In the genomic region with DNA sequence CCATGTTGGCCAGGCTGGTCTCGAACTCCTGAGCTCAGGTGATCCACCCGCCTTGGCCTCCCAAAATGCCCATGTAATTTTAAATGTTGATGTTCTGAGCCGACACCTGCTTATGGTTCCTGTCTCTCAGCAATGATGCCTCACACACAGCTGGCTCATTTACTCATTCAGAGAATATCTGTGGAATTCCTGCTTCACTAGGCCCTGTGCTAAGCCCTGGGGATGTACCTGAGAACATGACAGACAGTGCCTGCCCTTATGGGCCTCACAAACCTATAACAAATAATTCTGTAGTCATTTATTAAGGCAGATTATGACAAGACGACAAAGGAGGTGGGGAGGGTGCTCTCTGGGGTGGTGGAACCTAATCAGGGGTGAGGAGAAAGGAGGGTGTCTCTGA, we compare ENCODE assay signal across 14 cellular contexts.
DNase-seq lines count a peak whose midpoint lies in the region; ATAC-seq, FAIRE-seq and TF ChIP-seq lines count a peak whose summit lies in the region.
"Had no signal": no experiment of that assay in that cellular context is flagged by ENCODE, and none has a peak within 500 bp of the region (broad histone marks: within the 10 kb centered on the region; RNA-seq: fewer than 3 reads in every experiment).

No MANE protein-coding gene starts in this region.

- no peaks in the 10 kb centered on the region for H3K4me1 ChIP-seq in GM23338 (ENCODE audit: insufficient read depth)
- no peaks in the 10 kb centered on the region for H3K4me1 ChIP-seq in gastroesophageal sphincter
- H3K4me1 ChIP-seq: testis had no signal

- H4K20me1 ChIP-seq in GM23338 (replicated peaks; ENCODE audit: insufficient read depth), result no peaks in the 10 kb centered on the region

- ATAC-seq in GM23338 (no peak), gastroesophageal sphincter (no peak)

- no peaks in the 10 kb centered on the region for H3K36me3 ChIP-seq in GM23338 (ENCODE audit: insufficient read depth)
- peaks cover 0 to 4% of the 10 kb centered on the region in 2 donors for H3K36me3 ChIP-seq in gastroesophageal sphincter

- TF ChIP-seq EP300 in gastroesophageal sphincter (IDR thresholded peaks at IDR 0.05), result no peak

- 82 to 92% methylated on average over 3 of the region's 4 CpGs for WGBS in gastroesophageal sphincter (ENCODE audit: low coverage in 1 of 2), 2 donors

- H3K27ac Mint-ChIP-seq in T-helper 1 cell treated with Interleukin-12 subunit alpha and Interleukin-12 subunit beta and Interleukin-4 antibody, amounts not matched to agents 30 μg/mL and 1 μg/mL, for 36 hours, result peak overlapping the region; percentile 57
- peak overlapping the region; percentile 79; the same call in 1 of the 2 replicates for H3K27ac Mint-ChIP-seq in GM23338
- H3K27ac Mint-ChIP-seq in activated CD4-positive, alpha-beta memory T cell treated with anti-CD3 and anti-CD28 coated beads, Interleukin-2, amount 10 ng/mL, durations not matched to agents 7 days and 5 days, result peak overlapping the region; percentile 58
- peak overlapping the region; percentile 94 for H3K27ac Mint-ChIP-seq in osteocyte (ENCODE audit: unreplicated experiment)

- H3K4me3 ChIP-seq in GM23338 (no peak overlapping the region), gastroesophageal sphincter (no peak overlapping the region)
- H3K4me3 ChIP-seq: testis had no signal

- POLR2A ChIA-PET in activated CD4-positive, alpha-beta memory T cell treated with anti-CD3 and anti-CD28 coated beads, Interleukin-2, amount 10 ng/mL, durations not matched to agents 7 days and 5 days (lab: Charles Lee), result interaction anchor here (0.6 to 4.0 kb wide), 4 partner anchors 9 to 59 kb away, joined by 3 to 16 read pairs (median 4); no protein-coding TSS in a partner anchor

- peaks cover 44% of the 10 kb centered on the region for H3K36me3 Mint-ChIP-seq in T-helper 1 cell treated with Interleukin-12 subunit alpha and Interleukin-12 subunit beta and Interleukin-4 antibody, amounts not matched to agents 30 μg/mL and 1 μg/mL, for 36 hours (ENCODE audit: low read depth)
- H3K36me3 Mint-ChIP-seq in GM23338 (ENCODE audit: low read depth) (no peaks in the 10 kb centered on the region), osteocyte (ENCODE audit: unreplicated experiment) (peaks cover 30% of the 10 kb centered on the region)
- H3K36me3 Mint-ChIP-seq in activated CD4-positive, alpha-beta memory T cell treated with anti-CD3 and anti-CD28 coated beads, Interleukin-2, amount 10 ng/mL, durations not matched to agents 7 days and 5 days (ENCODE audit: low read depth), result peaks cover 34% of the 10 kb centered on the region

- no peaks in the 10 kb centered on the region for H3K79me2 ChIP-seq in GM23338 (replicated peaks; ENCODE audit: insufficient read depth)

- peak overlapping the region; percentile 0 for H3K4me3 Mint-ChIP-seq in T-helper 1 cell treated with Interleukin-12 subunit alpha and Interleukin-12 subunit beta and Interleukin-4 antibody, amounts not matched to agents 30 μg/mL and 1 μg/mL, for 36 hours
- H3K4me3 Mint-ChIP-seq in GM23338 (no peak overlapping the region), osteocyte (ENCODE audit: unreplicated experiment) (no peak overlapping the region)
- no peak overlapping the region for H3K4me3 Mint-ChIP-seq in activated CD4-positive, alpha-beta memory T cell treated with anti-CD3 and anti-CD28 coated beads, Interleukin-2, amount 10 ng/mL, durations not matched to agents 7 days and 5 days

- no peak overlapping the region for H2AFZ ChIP-seq in GM23338

- no peaks in the 10 kb centered on the region for H3K9me3 ChIP-seq in gastroesophageal sphincter
- H3K9me3 ChIP-seq: testis had no signal

- TF ChIP-seq CTCF in GM23338 (conservative IDR thresholded peaks at IDR 0.05; ENCODE audit: low read depth in 2 of 2) (no peak), osteocyte (IDR thresholded peaks at IDR 0.05) (no peak), D721Med (IDR thresholded peaks at IDR 0.05; ENCODE audit: insufficient read depth, missing control alignments) (no peak), gastroesophageal sphincter (IDR thresholded peaks at IDR 0.05) (no peak)

- H3K4me2 ChIP-seq in GM23338, result no peak overlapping the region

- H3K27me3 Mint-ChIP-seq in T-helper 1 cell treated with Interleukin-12 subunit alpha and Interleukin-12 subunit beta and Interleukin-4 antibody, amounts not matched to agents 30 μg/mL and 1 μg/mL, for 36 hours (ENCODE audit: low read depth), result no peaks in the 10 kb centered on the region
- no peaks in the 10 kb centered on the region for H3K27me3 Mint-ChIP-seq in GM23338 (ENCODE audit: insufficient read depth, low read depth, poor library complexity)
- no peaks in the 10 kb centered on the region for H3K27me3 Mint-ChIP-seq in activated CD4-positive, alpha-beta memory T cell treated with anti-CD3 and anti-CD28 coated beads, Interleukin-2, amount 10 ng/mL, durations not matched to agents 7 days and 5 days
- H3K27me3 Mint-ChIP-seq in osteocyte (ENCODE audit: unreplicated experiment), result no peaks in the 10 kb centered on the region

- H3K9me2 ChIP-seq in GM23338 (ENCODE audit: insufficient read depth), result no peaks in the 10 kb centered on the region

- no peaks in the 10 kb centered on the region for H3F3A ChIP-seq in GM23338 (replicated peaks; ENCODE audit: low read depth)

- H3K4me1 Mint-ChIP-seq in T-helper 1 cell treated with Interleukin-12 subunit alpha and Interleukin-12 subunit beta and Interleukin-4 antibody, amounts not matched to agents 30 μg/mL and 1 μg/mL, for 36 hours (ENCODE audit: low read depth), result peaks cover 76% of the 10 kb centered on the region
- H3K4me1 Mint-ChIP-seq in GM23338, result peaks cover 4% of the 10 kb centered on the region; the same call in 1 of the 3 replicates
- peaks cover 92% of the 10 kb centered on the region for H3K4me1 Mint-ChIP-seq in activated CD4-positive, alpha-beta memory T cell treated with anti-CD3 and anti-CD28 coated beads, Interleukin-2, amount 10 ng/mL, durations not matched to agents 7 days and 5 days
- H3K4me1 Mint-ChIP-seq in osteocyte (ENCODE audit: unreplicated experiment), result peaks cover 79% of the 10 kb centered on the region

- no peak overlapping the region for H3K27ac ChIP-seq in GM23338 (ENCODE audit: low read depth)
- H3K27ac ChIP-seq in gastroesophageal sphincter, result no peak overlapping the region
- H3K27ac ChIP-seq: RWPE1, testis had no signal

- DNase-seq in T-helper 1 cell (no peak), GM23338 (ENCODE audit: low spot score) (no peak), osteocyte (ENCODE audit: extremely low spot score, unreplicated experiment) (no peak), D721Med (ENCODE audit: insufficient read length, low spot score) (no peak), COR-L47 (lab: John Stamatoyannopoulos, UW) (no peak)
- no peak for DNase-seq in activated CD4-positive, alpha-beta memory T cell treated with anti-CD3 and anti-CD28 coated beads, Interleukin-2, amount 10 ng/mL, durations not matched to agents 7 days and 5 days
- DNase-seq: DMS 273 treated with DMSO at 0.1 percent for 48 hours, foreskin melanocyte, H7, NCI-H526 treated with DMSO at 0.1 percent for 48 hours, testis had no signal

- no peaks in the 10 kb centered on the region for H3K9me3 Mint-ChIP-seq in T-helper 1 cell treated with Interleukin-12 subunit alpha and Interleukin-12 subunit beta and Interleukin-4 antibody, amounts not matched to agents 30 μg/mL and 1 μg/mL, for 36 hours
- H3K9me3 Mint-ChIP-seq in GM23338 (no peaks in the 10 kb centered on the region), osteocyte (ENCODE audit: unreplicated experiment) (no peaks in the 10 kb centered on the region)
- no peaks in the 10 kb centered on the region for H3K9me3 Mint-ChIP-seq in activated CD4-positive, alpha-beta memory T cell treated with anti-CD3 and anti-CD28 coated beads, Interleukin-2, amount 10 ng/mL, durations not matched to agents 7 days and 5 days

- no peaks in the 10 kb centered on the region for H3K27me3 ChIP-seq in GM23338 (ENCODE audit: insufficient read depth)
- H3K27me3 ChIP-seq in gastroesophageal sphincter, result peaks cover 16% of the 10 kb centered on the region
- H3K27me3 ChIP-seq: testis had no signal

- no peak for FAIRE-seq in D721Med (lab: Jason Lieb, UNC)

- TF ChIP-seq POLR2A in gastroesophageal sphincter (IDR thresholded peaks at IDR 0.05), result no peak

- CTCF ChIA-PET in activated CD4-positive, alpha-beta memory T cell treated with anti-CD3 and anti-CD28 coated beads, Interleukin-2, amount 10 ng/mL, durations not matched to agents 7 days and 5 days (lab: Charles Lee), result interaction anchor here (1.3 kb wide), 1 partner anchor 10 kb away, joined by 4 read pairs; no protein-coding TSS in a partner anchor

TF ChIP-seq in GM23338, 12 proteins besides CTCF, POLR2A, EP300 and RAD21 (continues in another document):
- TF ChIP-seq JUNB (IDR thresholded peaks at IDR 0.05; ENCODE audit: unreplicated experiment) (no peak), POLR2AphosphoS5 (IDR thresholded peaks at IDR 0.05; ENCODE audit: low read depth) (no peak), EZH2phosphoT487 (IDR thresholded peaks at IDR 0.05; ENCODE audit: unreplicated experiment) (no peak), ZNF114 (CRISPR knock-in tag; IDR thresholded peaks at IDR 0.05) (no peak)
